13 cellular contexts compared by ENCODE assay signal in the genomic region with DNA sequence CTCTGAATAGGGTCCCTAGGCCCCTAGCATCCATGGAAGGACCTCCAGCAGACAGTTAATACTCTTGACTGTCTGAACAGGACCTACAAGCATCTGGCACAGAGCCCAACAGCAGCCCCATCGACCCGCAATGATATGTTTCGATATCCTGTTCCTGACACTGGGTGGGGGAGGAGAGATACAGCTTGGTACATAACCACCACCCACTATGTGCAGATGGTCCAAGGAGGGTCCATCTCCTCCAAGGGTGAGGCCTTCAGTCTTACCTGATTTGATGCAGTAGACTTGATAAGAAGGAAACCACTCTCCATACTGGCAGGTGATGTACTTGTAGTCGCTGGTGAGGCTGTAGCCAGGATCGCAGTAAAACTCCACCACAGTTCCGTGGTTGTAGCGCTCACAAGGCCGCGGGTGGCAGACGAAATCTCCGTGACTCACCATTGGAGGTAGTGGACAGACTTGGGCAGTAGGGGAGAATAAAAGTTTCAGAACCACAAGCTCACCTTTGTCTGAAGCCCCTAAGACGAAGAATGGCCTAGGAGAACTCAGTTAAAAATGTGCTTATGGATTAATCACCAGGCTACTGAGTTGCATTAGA.
"Had no signal": no experiment of that assay in that cellular context is flagged by ENCODE, and none has a peak within 500 bp of the region (broad histone marks: within the 10 kb centered on the region; RNA-seq: fewer than 3 reads in every experiment).

No MANE protein-coding gene starts in this region.

- H3K27ac Mint-ChIP-seq: stimulated activated effector memory CD8-positive, alpha-beta T cell treated with anti-CD3 and anti-CD28 coated beads, Interleukin-12 subunit alpha, Interleukin-12 subunit beta, amount 100 ng/mL, for 72 hours had no signal

- H3K4me3 ChIP-seq: coronary artery, gastroesophageal sphincter, tibial nerve had no signal

- H3K36me3 Mint-ChIP-seq: stimulated activated effector memory CD8-positive, alpha-beta T cell treated with anti-CD3 and anti-CD28 coated beads, Interleukin-12 subunit alpha, Interleukin-12 subunit beta, amount 100 ng/mL, for 72 hours had no signal

- H3K4me3 Mint-ChIP-seq: stimulated activated effector memory CD8-positive, alpha-beta T cell treated with anti-CD3 and anti-CD28 coated beads, Interleukin-12 subunit alpha, Interleukin-12 subunit beta, amount 100 ng/mL, for 72 hours had no signal

- H3K9me3 Mint-ChIP-seq: activated naive CD8-positive, alpha-beta T cell treated with anti-CD3 and anti-CD28 coated beads, Interleukin-2, amount 50 U/mL, for 24 hours; activated T-cell treated with anti-CD3 and anti-CD28 coated beads, Interleukin-2, amount 50 U/mL, for 4 hours; stimulated activated effector memory CD8-positive, alpha-beta T cell treated with anti-CD3 and anti-CD28 coated beads, Interleukin-12 subunit alpha, Interleukin-12 subunit beta, amount 100 ng/mL, for 72 hours had no signal

- H3K27ac ChIP-seq: coronary artery, gastroesophageal sphincter, parathyroid adenoma, tibial nerve, VCaP had no signal

- H3K9me3 ChIP-seq: gastroesophageal sphincter, tibial nerve had no signal

- H3K36me3 ChIP-seq: gastroesophageal sphincter, tibial nerve had no signal

- H3K27me3 ChIP-seq: gastroesophageal sphincter, tibial nerve had no signal

- DNase-seq: activated CD4-positive, alpha-beta T cell treated with anti-CD3 and anti-CD28 coated beads for 4 hours; activated gamma-delta T cell; activated naive CD8-positive, alpha-beta T cell treated with anti-CD3 and anti-CD28 coated beads, Interleukin-2, amount 50 U/mL, for 24 hours; activated T-cell treated with anti-CD3 and anti-CD28 coated beads, Interleukin-2, amount 50 U/mL, for 4 hours; central memory CD4-positive, alpha-beta T cell; effector CD8-positive, alpha-beta T cell; T-helper 9 cell had no signal

- H3K4me1 ChIP-seq: parathyroid adenoma had no signal

- ATAC-seq: gastroesophageal sphincter had no signal
